Comparison of ENCODE assay signal across 1 cellular context in genomic region chr7:35021445-35021844, GRCh38.
TF ChIP-seq lines count a peak whose summit lies in the region.

No MANE protein-coding gene starts in this region.

TF ChIP-seq in A549, 52 proteins besides CTCF, POLR2A, EP300 and RAD21:
- TF ChIP-seq HES2 (IDR thresholded peaks at IDR 0.05) = no peak
- TF ChIP-seq, protein P1, sequence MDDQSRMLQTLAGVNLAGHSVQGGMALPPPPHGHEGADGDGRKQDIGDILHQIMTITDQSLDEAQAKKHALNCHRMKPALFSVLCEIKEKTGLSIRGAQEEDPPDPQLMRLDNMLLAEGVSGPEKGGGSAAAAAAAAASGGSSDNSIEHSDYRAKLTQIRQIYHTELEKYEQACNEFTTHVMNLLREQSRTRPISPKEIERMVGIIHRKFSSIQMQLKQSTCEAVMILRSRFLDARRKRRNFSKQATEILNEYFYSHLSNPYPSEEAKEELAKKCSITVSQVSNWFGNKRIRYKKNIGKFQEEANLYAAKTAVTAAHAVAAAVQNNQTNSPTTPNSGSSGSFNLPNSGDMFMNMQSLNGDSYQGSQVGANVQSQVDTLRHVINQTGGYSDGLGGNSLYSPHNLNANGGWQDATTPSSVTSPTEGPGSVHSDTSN (IDR thresholded peaks at IDR 0.05) = no peak
- TF ChIP-seq POLR2AphosphoS2 (conservative IDR thresholded peaks at IDR 0.05; ENCODE audit: low read length) = no peak
- TF ChIP-seq CBX8 (IDR thresholded peaks at IDR 0.05) = no peak
- no peak for TF ChIP-seq NPAS2 (CRISPR knock-in tag; IDR thresholded peaks at IDR 0.05; ENCODE audit: borderline replicate concordance)
- TF ChIP-seq ZC3H11A (IDR thresholded peaks at IDR 0.05) = no peak
- no peak for TF ChIP-seq SMC3 (IDR thresholded peaks at IDR 0.05)
- TF ChIP-seq ELK1 (IDR thresholded peaks at IDR 0.05; ENCODE audit: low read depth, low read length) = no peak
- no peak for TF ChIP-seq FOXS1 (CRISPR knock-in tag; IDR thresholded peaks at IDR 0.05)
- TF ChIP-seq KDM1A (IDR thresholded peaks at IDR 0.05; ENCODE audit: low read depth) = no peak
- TF ChIP-seq, protein P2, sequence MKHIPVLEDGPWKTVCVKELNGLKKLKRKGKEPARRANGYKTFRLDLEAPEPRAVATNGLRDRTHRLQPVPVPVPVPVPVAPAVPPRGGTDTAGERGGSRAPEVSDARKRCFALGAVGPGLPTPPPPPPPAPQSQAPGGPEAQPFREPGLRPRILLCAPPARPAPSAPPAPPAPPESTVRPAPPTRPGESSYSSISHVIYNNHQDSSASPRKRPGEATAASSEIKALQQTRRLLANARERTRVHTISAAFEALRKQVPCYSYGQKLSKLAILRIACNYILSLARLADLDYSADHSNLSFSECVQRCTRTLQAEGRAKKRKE (CRISPR knock-in tag; IDR thresholded peaks at IDR 0.05; ENCODE audit: low read depth) = no peak
- no peak for TF ChIP-seq KDM5A (IDR thresholded peaks at IDR 0.05)
- TF ChIP-seq MAZ (IDR thresholded peaks at IDR 0.05; ENCODE audit: borderline replicate concordance, low read depth, low read length) = no peak
- no peak for TF ChIP-seq JUN (IDR thresholded peaks at IDR 0.05)
- no peak for TF ChIP-seq TFCP2L1 (CRISPR knock-in tag; IDR thresholded peaks at IDR 0.05)
TF ChIP-seq in A549: peak in this region for 0.
